13 cellular contexts compared by ENCODE assay signal in the genomic region with DNA sequence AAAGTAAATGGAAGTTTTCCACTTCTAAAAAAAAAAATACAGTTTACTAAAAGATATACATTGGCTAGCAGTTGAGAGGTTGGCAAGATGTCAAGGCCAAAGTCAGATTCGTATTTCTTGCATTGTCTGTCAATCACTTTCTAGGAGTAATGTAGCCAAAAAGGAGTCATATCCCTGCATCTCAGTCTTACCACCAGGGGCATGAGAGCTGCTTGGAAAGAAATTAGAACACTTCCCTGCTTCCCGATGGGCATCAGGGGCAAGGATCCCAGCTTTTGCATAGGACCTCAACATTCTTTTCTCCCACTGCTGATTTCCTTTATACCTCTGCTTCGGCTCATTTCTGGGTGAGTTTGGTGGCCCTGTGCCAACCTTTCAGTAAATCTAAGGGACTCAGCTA.
DNase-seq lines count a peak whose midpoint lies in the region; FAIRE-seq and TF ChIP-seq lines count a peak whose summit lies in the region.
"Had no signal": no experiment of that assay in that cellular context is flagged by ENCODE, and none has a peak within 500 bp of the region (broad histone marks: within the 10 kb centered on the region; RNA-seq: fewer than 3 reads in every experiment).

No MANE protein-coding gene starts in this region.

- DNase-seq in D721Med (ENCODE audit: insufficient read length, low spot score) (no peak), NCI-H1105 (lab: John Stamatoyannopoulos, UW) (peak; percentile 4), mammary epithelial cell (no peak), colonic mucosa (no peak), HFFc6 (no peak)
- no peak for DNase-seq in stimulated activated naive CD4-positive, alpha-beta T cell treated with Interleukin-2 at 50 U/mL for 16 hours (lab: John Stamatoyannopoulos, UW)
- DNase-seq: activated CD4-positive, alpha-beta T cell treated with anti-CD3 and anti-CD28 coated beads for 36 hours; adrenal gland; KG1; naive thymus-derived CD4-positive, alpha-beta T cell; NCI-H2029; SW 1271 had no signal

- no peak overlapping the region for H3K4me3 Mint-ChIP-seq in HFFc6
- H3K4me3 Mint-ChIP-seq: activated CD4-positive, alpha-beta T cell treated with anti-CD3 and anti-CD28 coated beads for 36 hours; naive thymus-derived CD4-positive, alpha-beta T cell had no signal

- WGBS in mammary epithelial cell (ENCODE audit: low coverage, missing lambda C conversion rate): 35% methylated on average over 3 of the region's 3 CpGs

- no peak for TF ChIP-seq EP300 in neural cell (conservative IDR thresholded peaks at IDR 0.05; ENCODE audit: poor library complexity, severe bottlenecking)

- no peaks in the 10 kb centered on the region for H3K36me3 Mint-ChIP-seq in HFFc6 (ENCODE audit: low read depth)
- H3K36me3 Mint-ChIP-seq: naive thymus-derived CD4-positive, alpha-beta T cell had no signal

- no peaks in the 10 kb centered on the region for H3K4me1 Mint-ChIP-seq in HFFc6 (ENCODE audit: low read depth)
- H3K4me1 Mint-ChIP-seq: activated CD4-positive, alpha-beta T cell treated with anti-CD3 and anti-CD28 coated beads for 36 hours; naive thymus-derived CD4-positive, alpha-beta T cell had no signal

- in situ Hi-C loops in mammary epithelial cell (cut with MboI; ENCODE audit: low sequenced_read_pairs in 2 of 2): no loop called here

- H3K27ac ChIP-seq in mammary epithelial cell (ENCODE audit: insufficient read depth, low read depth, low read length) (no peak overlapping the region), neural cell (ENCODE audit: low read length) (peak overlapping the region; percentile 78), colonic mucosa (no peak overlapping the region)
- H3K27ac ChIP-seq: adrenal gland had no signal

- no peak overlapping the region for H3K4me3 ChIP-seq in mammary epithelial cell (replicated peaks in 1 of 3; ENCODE audit: insufficient read depth in 1 of 3, low read depth in 2 of 3, low read length in 3 of 3)
- no peak overlapping the region for H3K4me3 ChIP-seq in neural cell (ENCODE audit: low read length)
- H3K4me3 ChIP-seq in colonic mucosa: no peak overlapping the region
- H3K4me3 ChIP-seq: adrenal gland had no signal

- H3K4me1 ChIP-seq in mammary epithelial cell (ENCODE audit: insufficient read depth, low read length) (no peaks in the 10 kb centered on the region), colonic mucosa (no peaks in the 10 kb centered on the region)
- H3K4me1 ChIP-seq: adrenal gland had no signal

- peaks cover 4% of the 10 kb centered on the region for H3F3A ChIP-seq in neural cell (ENCODE audit: insufficient read depth, low read length, poor library complexity, severe bottlenecking)

- FAIRE-seq in D721Med (lab: Jason Lieb, UNC): no peak

- H3K27me3 ChIP-seq in mammary epithelial cell (ENCODE audit: insufficient read depth, low read length) (peaks cover 2% of the 10 kb centered on the region), neural cell (ENCODE audit: insufficient read depth, low read depth, low read length) (no peaks in the 10 kb centered on the region), colonic mucosa (no peaks in the 10 kb centered on the region)
- H3K27me3 ChIP-seq: adrenal gland had no signal

- intact Hi-C loops in mammary epithelial cell (cut with micrococcal nuclease): no loop called here
- intact Hi-C loops in colonic mucosa (cut with DNase I): no loop called here

- no peak overlapping the region for H3K27ac Mint-ChIP-seq in HFFc6
- H3K27ac Mint-ChIP-seq: activated CD4-positive, alpha-beta T cell treated with anti-CD3 and anti-CD28 coated beads for 36 hours; naive thymus-derived CD4-positive, alpha-beta T cell had no signal

- no peak overlapping the region for H3K9ac ChIP-seq in mammary epithelial cell (ENCODE audit: insufficient read depth, low read length)
- no peak overlapping the region for H3K9ac ChIP-seq in neural cell (ENCODE audit: low read length)
- H3K9ac ChIP-seq in colonic mucosa (ENCODE audit: low read depth in 2 of 2, low read length in 2 of 2): no peak overlapping the region

- H3K36me3 ChIP-seq in mammary epithelial cell (ENCODE audit: insufficient read depth, low read length) (no peaks in the 10 kb centered on the region), neural cell (ENCODE audit: insufficient read depth, low read length) (no peaks in the 10 kb centered on the region), colonic mucosa (no peaks in the 10 kb centered on the region)
- H3K36me3 ChIP-seq: adrenal gland had no signal

- no peaks in the 10 kb centered on the region for H3K27me3 Mint-ChIP-seq in HFFc6 (ENCODE audit: insufficient read depth)
- H3K27me3 Mint-ChIP-seq: activated CD4-positive, alpha-beta T cell treated with anti-CD3 and anti-CD28 coated beads for 36 hours; naive thymus-derived CD4-positive, alpha-beta T cell had no signal

- TF ChIP-seq RAD21 in neural cell (conservative IDR thresholded peaks at IDR 0.05): no peak

- dilution Hi-C loops in mammary epithelial cell (cut with HindIII; ENCODE audit: low sequenced_read_pairs): no loop called here

- H3K79me2 ChIP-seq in mammary epithelial cell (ENCODE audit: insufficient read depth, low read length) (no peaks in the 10 kb centered on the region), neural cell (replicated peaks; ENCODE audit: insufficient read depth, low read length) (no peaks in the 10 kb centered on the region)

- peaks cover 20% of the 10 kb centered on the region for H3K9me3 Mint-ChIP-seq in HFFc6

- H3K9me3 ChIP-seq in mammary epithelial cell (replicated peaks; ENCODE audit: insufficient read depth, low read length): no peaks in the 10 kb centered on the region
- no peaks in the 10 kb centered on the region for H3K9me3 ChIP-seq in neural cell (ENCODE audit: low read length)
- no peaks in the 10 kb centered on the region for H3K9me3 ChIP-seq in colonic mucosa
- H3K9me3 ChIP-seq: adrenal gland had no signal

- no TSS peak for BruUV-seq in mammary epithelial cell (replicated peaks; lab: Mats Ljungman, UMichigan)

- H3K4me2 ChIP-seq in mammary epithelial cell (ENCODE audit: insufficient read depth, low read depth, low read length) (no peak overlapping the region), neural cell (ENCODE audit: low read length) (no peak overlapping the region)

- H4K20me1 ChIP-seq in mammary epithelial cell (ENCODE audit: insufficient read depth, low read length): no peaks in the 10 kb centered on the region
- H4K20me1 ChIP-seq in neural cell (ENCODE audit: insufficient read depth): no peaks in the 10 kb centered on the region

- H2AFZ ChIP-seq in mammary epithelial cell (ENCODE audit: low read depth, low read length): no peak overlapping the region
- no peak overlapping the region for H2AFZ ChIP-seq in neural cell (ENCODE audit: low read depth, low read length)

- CTCF ChIA-PET in mammary epithelial cell (lab: Charles Lee; ENCODE audit: low non-redundant PET): no interaction called here

- H3K9me2 ChIP-seq in neural cell (ENCODE audit: insufficient read depth, low read length): no peaks in the 10 kb centered on the region

- peak; percentile 16 for TF ChIP-seq CTCF in D721Med (IDR thresholded peaks at IDR 0.05; ENCODE audit: insufficient read depth, missing control alignments)
- peak; percentile 19 to 32 for TF ChIP-seq CTCF in mammary epithelial cell (conservative IDR thresholded peaks at IDR 0.05 in 1 of 2, IDR thresholded peaks at IDR 0.05 in 1 of 2; ENCODE audit: extremely low read depth in 1 of 2, insufficient read depth in 1 of 2, low read depth in 1 of 2, low read length in 2 of 2)
- peak; percentile 42 for TF ChIP-seq CTCF in neural cell (IDR thresholded peaks at IDR 0.05; ENCODE audit: poor library complexity, severe bottlenecking)
- no peak for TF ChIP-seq CTCF in colonic mucosa (IDR thresholded peaks at IDR 0.05)
- no peak for TF ChIP-seq CTCF in HFFc6 (IDR thresholded peaks at IDR 0.05)

TF ChIP-seq in neural cell, 6 proteins besides CTCF, POLR2A, EP300 and RAD21:
- TF ChIP-seq MXI1 (conservative IDR thresholded peaks at IDR 0.05; ENCODE audit: poor library complexity, severe bottlenecking): no peak
- no peak for TF ChIP-seq SMC3 (conservative IDR thresholded peaks at IDR 0.05; ENCODE audit: poor library complexity)
- TF ChIP-seq REST (IDR thresholded peaks at IDR 0.05; ENCODE audit: borderline replicate concordance): no peak
- no peak for TF ChIP-seq POLR2AphosphoS5 (IDR thresholded peaks at IDR 0.05)
- TF ChIP-seq TAF1 (IDR thresholded peaks at IDR 0.05; ENCODE audit: low read depth): no peak
- TF ChIP-seq EZH2 (IDR thresholded peaks at IDR 0.05; ENCODE audit: borderline replicate concordance, insufficient read depth, low read length, poor library complexity, severe bottlenecking): no peak

Comparison
In these comparisons a context has a peak if more than half of its experiments do, and no peak if none do; other contexts are left out.
1. CTCF ChIP-seq: peak in D721Med (single experiment), mammary epithelial cell (2 of 2) and neural cell (single experiment); none in colonic mucosa (single experiment) and HFFc6 (single experiment).